In genomic region chr1:113793878-113794834, GRCh38 we compare ENCODE assay signal across 16 cellular contexts. TPM values are rescaled to one million over a fixed set of nuclear protein-coding genes. Genes with fewer than 3 reads are reported as not detected.
DNase-seq lines count a peak whose midpoint lies in the region; ATAC-seq and TF ChIP-seq lines count a peak whose summit lies in the region.
"Had no signal": no experiment of that assay in that cellular context is flagged by ENCODE, and none has a peak within 500 bp of the region (broad histone marks: within the 10 kb centered on the region; RNA-seq: fewer than 3 reads in every experiment).

No MANE protein-coding gene starts in this region.

- TF ChIP-seq EP300 in upper lobe of left lung (IDR thresholded peaks at IDR 0.05), result peak in 1 of 4 donors; percentile 93

- intact Hi-C loops in activated naive CD4-positive, alpha-beta T cell treated with anti-CD3 and anti-CD28 coated beads for 36 hours (cut with micrococcal nuclease), result loop anchor here (1.0 kb wide), 1 partner anchor 8 kb away; no protein-coding TSS in a partner anchor
- intact Hi-C loops in left cardiac atrium (cut with DNase I), result no loop called here
- intact Hi-C loops in MCF 10A (cut with micrococcal nuclease), result no loop called here

- CTCF ChIA-PET in activated naive CD4-positive, alpha-beta T cell treated with anti-CD3 and anti-CD28 coated beads for 36 hours (lab: Charles Lee), result interaction anchor here (1.1 kb wide), 1 partner anchor 26 kb away, joined by 3 read pairs; no protein-coding TSS in a partner anchor
- CTCF ChIA-PET in MCF 10A (lab: Yijun Ruan, JAX), result interaction anchor here (0.5 to 0.9 kb wide), 4 partner anchors 8 to 1078 kb away, joined by 3 read pairs; partner anchors contain the start of gene AP4B1

- no peak for TF ChIP-seq POLR2A in upper lobe of left lung (IDR thresholded peaks at IDR 0.05)

- peaks cover 36% of the 10 kb centered on the region for H3K36me3 Mint-ChIP-seq in activated naive CD4-positive, alpha-beta T cell treated with anti-CD3 and anti-CD28 coated beads, Interleukin-2, amount 50 U/mL, for 24 hours
- H3K36me3 Mint-ChIP-seq in activated naive CD4-positive, alpha-beta T cell treated with anti-CD3 and anti-CD28 coated beads for 36 hours (ENCODE audit: low read depth), result peaks cover 27% of the 10 kb centered on the region
- peaks cover 33% of the 10 kb centered on the region for H3K36me3 Mint-ChIP-seq in MCF 10A (ENCODE audit: insufficient read depth, unreplicated experiment)

- H3K4me1 ChIP-seq in upper lobe of left lung, result peaks cover 30 to 36% (median 32%) of the 10 kb centered on the region in 4 donors
- H3K4me1 ChIP-seq: breast epithelium had no signal

- peaks cover 85% of the 10 kb centered on the region for H3K4me1 Mint-ChIP-seq in activated naive CD4-positive, alpha-beta T cell treated with anti-CD3 and anti-CD28 coated beads, Interleukin-2, amount 50 U/mL, for 24 hours
- H3K4me1 Mint-ChIP-seq in activated naive CD4-positive, alpha-beta T cell treated with anti-CD3 and anti-CD28 coated beads for 36 hours (ENCODE audit: low read depth), result peaks cover 62% of the 10 kb centered on the region
- H3K4me1 Mint-ChIP-seq in MCF 10A (ENCODE audit: insufficient read depth, unreplicated experiment), result peaks cover 21% of the 10 kb centered on the region

- H3K9me3 ChIP-seq in upper lobe of left lung, result no peaks in the 10 kb centered on the region
- H3K9me3 ChIP-seq: breast epithelium, tibial artery had no signal

- no peaks in the 10 kb centered on the region for H3K27me3 Mint-ChIP-seq in activated naive CD4-positive, alpha-beta T cell treated with anti-CD3 and anti-CD28 coated beads, Interleukin-2, amount 50 U/mL, for 24 hours
- no peaks in the 10 kb centered on the region for H3K27me3 Mint-ChIP-seq in activated naive CD4-positive, alpha-beta T cell treated with anti-CD3 and anti-CD28 coated beads for 36 hours (ENCODE audit: low read depth)
- H3K27me3 Mint-ChIP-seq in MCF 10A (ENCODE audit: insufficient read depth, unreplicated experiment), result no peaks in the 10 kb centered on the region
- H3K27me3 Mint-ChIP-seq: activated B cell treated with CpG ODN at 0.5 μM for 24 hours had no signal

- H3K9me3 Mint-ChIP-seq in activated naive CD4-positive, alpha-beta T cell treated with anti-CD3 and anti-CD28 coated beads, Interleukin-2, amount 50 U/mL, for 24 hours, result no peaks in the 10 kb centered on the region
- H3K9me3 Mint-ChIP-seq in activated naive CD4-positive, alpha-beta T cell treated with anti-CD3 and anti-CD28 coated beads for 36 hours, result no peaks in the 10 kb centered on the region
- H3K9me3 Mint-ChIP-seq in MCF 10A (ENCODE audit: unreplicated experiment), result no peaks in the 10 kb centered on the region
- H3K9me3 Mint-ChIP-seq: activated B cell treated with CpG ODN at 0.5 μM for 24 hours had no signal

- WGBS in upper lobe of left lung, 2 donors, result 80 to 84% methylated on average over 9 of the region's 9 CpGs

- no peak for DNase-seq in activated naive CD4-positive, alpha-beta T cell treated with anti-CD3 and anti-CD28 coated beads for 36 hours
- DNase-seq in left cardiac atrium (no peak), upper lobe of left lung (peak in 1 of 2 donors; percentile 45), NCI-H2171 treated with DMSO at 0.1 percent for 48 hours (lab: John Stamatoyannopoulos, UW) (no peak), medulla oblongata (ENCODE audit: extremely low spot score) (no peak), MCF 10A (ENCODE audit: unreplicated experiment) (no peak)
- DNase-seq: activated B cell treated with CpG ODN at 0.5 μM for 24 hours; activated T-cell treated with anti-CD3 and anti-CD28 coated beads, Interleukin-2, amount 50 U/mL, for 1 hour; hippocampal formation; NCI-H187; tibial artery had no signal

- peak overlapping the region; percentile 12 for H3K4me3 Mint-ChIP-seq in activated naive CD4-positive, alpha-beta T cell treated with anti-CD3 and anti-CD28 coated beads, Interleukin-2, amount 50 U/mL, for 24 hours
- no peak overlapping the region for H3K4me3 Mint-ChIP-seq in activated naive CD4-positive, alpha-beta T cell treated with anti-CD3 and anti-CD28 coated beads for 36 hours
- H3K4me3 Mint-ChIP-seq in MCF 10A (ENCODE audit: unreplicated experiment), result no peak overlapping the region
- H3K4me3 Mint-ChIP-seq: activated B cell treated with CpG ODN at 0.5 μM for 24 hours had no signal

- H3K27ac Mint-ChIP-seq in activated naive CD4-positive, alpha-beta T cell treated with anti-CD3 and anti-CD28 coated beads, Interleukin-2, amount 50 U/mL, for 24 hours, result peak overlapping the region; percentile 64
- H3K27ac Mint-ChIP-seq in activated naive CD4-positive, alpha-beta T cell treated with anti-CD3 and anti-CD28 coated beads for 36 hours, result no peak overlapping the region
- H3K27ac Mint-ChIP-seq in MCF 10A (ENCODE audit: low read depth, unreplicated experiment), result no peak overlapping the region
- H3K27ac Mint-ChIP-seq: activated B cell treated with CpG ODN at 0.5 μM for 24 hours had no signal

- H3K27ac ChIP-seq in upper lobe of left lung, result peak overlapping the region; percentile 24 to 45 (median 35)
- H3K27ac ChIP-seq: breast epithelium, SK-N-MC, tibial artery had no signal

- no peak overlapping the region for H3K4me3 ChIP-seq in upper lobe of left lung
- H3K4me3 ChIP-seq: breast epithelium, K562, SK-N-MC, tibial artery had no signal

- POLR2A ChIA-PET in MCF 10A (lab: Yijun Ruan, JAX), result interaction anchor here (1.2 to 1.3 kb wide), 2 partner anchors 7 to 9 kb away, joined by 4 read pairs; no protein-coding TSS in a partner anchor

- no TSS peak for BruUV-seq in MCF 10A (replicated peaks; lab: Mats Ljungman, UMichigan)

- ATAC-seq in HG02840 (IDR thresholded peaks at IDR 0.05; ENCODE audit: low FRiP score, unreplicated experiment), result peak; percentile 88
- ATAC-seq in left cardiac atrium, result peak; percentile 42 to 67
- ATAC-seq in upper lobe of left lung (ENCODE audit: low FRiP score in 2 of 2), result peak; percentile 47 to 93
- ATAC-seq: K562 had no signal

- H3K36me3 ChIP-seq in upper lobe of left lung, result peaks cover 0 to 34% (median 2%) of the 10 kb centered on the region in 4 donors
- H3K36me3 ChIP-seq: breast epithelium had no signal

- H3K27me3 ChIP-seq in upper lobe of left lung, result no peaks in the 10 kb centered on the region
- H3K27me3 ChIP-seq: breast epithelium, tibial artery had no signal

- TF ChIP-seq CTCF in upper lobe of left lung (IDR thresholded peaks at IDR 0.05), result no peak
- TF ChIP-seq CTCF in MCF 10A (IDR thresholded peaks at IDR 0.05; ENCODE audit: unreplicated experiment), result no peak

RNA-seq across cellular contexts. Expression of gene RSBN1, which starts 18.1 kb away (rescaled TPM):
- total RNA-seq in activated naive CD4-positive, alpha-beta T cell treated with anti-CD3 and anti-CD28 coated beads for 36 hours, result 10 to 100 TPM; 13.6 to 14.3 TPM
- 10 to 100 TPM in 1 of 2 donors, 1 to 10 TPM in 1; 8.1 to 12.8 TPM for total RNA-seq in left cardiac atrium
- total RNA-seq in upper lobe of left lung, result 10 to 100 TPM; 20.2 to 32.8 (median 23.6) TPM
- total RNA-seq in MCF 10A (2022), result 11.8 and 15.7 TPM in 2 replicates

RNA-seq across cellular contexts. Expression of gene PHTF1, which starts 34.9 kb away (rescaled TPM):
- total RNA-seq in activated naive CD4-positive, alpha-beta T cell treated with anti-CD3 and anti-CD28 coated beads for 36 hours, result 1 to 10 TPM; 5.4 to 6.3 TPM
- total RNA-seq in left cardiac atrium (1 to 10 TPM; 8.3 to 9.2 TPM), upper lobe of left lung (10 to 100 TPM; 14.7 to 42.3 (median 22.7) TPM), MCF 10A (2022) (8.4 and 13.0 TPM in 2 replicates)
